ENCODE assay signal across 8 cellular contexts in genomic region chr9:121201045-121201737, GRCh38. TPM values are rescaled to one million over a fixed set of nuclear protein-coding genes. Genes with fewer than 3 reads are reported as not detected.
A peak's percentile ranks its signal among the peaks of the same experiment; 100 is the strongest.
DNase-seq lines count a peak whose midpoint lies in the region; ATAC-seq and TF ChIP-seq lines count a peak whose summit lies in the region.

No MANE protein-coding gene starts in this region.

- peak overlapping the region; percentile 69; the same call in 1 of the 2 replicates for H3K4me2 ChIP-seq in KMS-11

- ATAC-seq in GM21515 (IDR thresholded peaks at IDR 0.05; ENCODE audit: unreplicated experiment) (peak; percentile 35), natural killer cell (peak; percentile 22 to 34 (median 27))

- no peaks in the 10 kb centered on the region for H3K36me3 Mint-ChIP-seq in natural killer cell

- DNase-seq in CMK (ENCODE audit: low read depth): peak; percentile 24
- DNase-seq in activated CD8-positive, alpha-beta memory T cell treated with anti-CD3 and anti-CD28 coated beads, Interleukin-2, amount 50 U/mL, for 4 hours: peak; percentile 58
- peak; percentile 79 to 85 for DNase-seq in erythroblast (lab: John Stamatoyannopoulos, UW)
- DNase-seq in natural killer cell: peak; percentile 57
- DNase-seq in NCI-H524 treated with DMSO at 0.1 percent for 48 hours (lab: John Stamatoyannopoulos, UW): no peak

- H3K4me1 ChIP-seq in KMS-11 (ENCODE audit: low read depth, poor library complexity, severe bottlenecking) (peaks cover 44% of the 10 kb centered on the region), stomach smooth muscle (ENCODE audit: control insufficient read depth, insufficient read depth, low read length) (peaks cover 18% of the 10 kb centered on the region)

- H3K36me3 ChIP-seq in KMS-11 (ENCODE audit: insufficient read depth) (no peaks in the 10 kb centered on the region), stomach smooth muscle (ENCODE audit: control insufficient read depth in 2 of 2, insufficient read depth in 2 of 2, low read length in 2 of 2) (no peaks in the 10 kb centered on the region)

- peak overlapping the region; percentile 94 for H3K4me3 Mint-ChIP-seq in natural killer cell

- no peak overlapping the region for H3K4me3 ChIP-seq in KMS-11 (IDR thresholded peaks at IDR 0.05; ENCODE audit: insufficient read depth, low read depth, low read length)
- peak overlapping the region; percentile 73 to 89 for H3K4me3 ChIP-seq in stomach smooth muscle (ENCODE audit: low read length in 2 of 2)

- H3K9me3 ChIP-seq in stomach smooth muscle (ENCODE audit: control insufficient read depth in 2 of 2, low read length in 2 of 2): no peaks in the 10 kb centered on the region

- peaks cover 53 to 57% of the 10 kb centered on the region in 2 donors for H3K4me1 Mint-ChIP-seq in natural killer cell

- H2AFZ ChIP-seq in KMS-11 (ENCODE audit: low read depth): peak overlapping the region; percentile 61

- peaks cover 53% of the 10 kb centered on the region for H3K79me2 ChIP-seq in KMS-11 (ENCODE audit: insufficient read depth, low read depth)

- no peaks in the 10 kb centered on the region for H3K27me3 ChIP-seq in KMS-11 (ENCODE audit: insufficient read depth, low read depth)
- no peaks in the 10 kb centered on the region for H3K27me3 ChIP-seq in stomach smooth muscle (ENCODE audit: control insufficient read depth in 1 of 2, insufficient read depth in 2 of 2, low read length in 2 of 2)

- H4K20me1 ChIP-seq in KMS-11 (ENCODE audit: insufficient read depth): peaks cover 36% of the 10 kb centered on the region

- H3K9me3 Mint-ChIP-seq in natural killer cell: no peaks in the 10 kb centered on the region

- no peaks in the 10 kb centered on the region for H3K27me3 Mint-ChIP-seq in natural killer cell (ENCODE audit: low read depth in 2 of 2)

- H3K9ac ChIP-seq in KMS-11 (peak overlapping the region; percentile 71), stomach smooth muscle (ENCODE audit: low read length in 2 of 2) (peak overlapping the region; percentile 80)

- H3K27ac Mint-ChIP-seq in natural killer cell: peak overlapping the region; percentile 89 to 94

- H3K27ac ChIP-seq in KMS-11 (peak overlapping the region; percentile 71), stomach smooth muscle (ENCODE audit: low read length) (peak overlapping the region; percentile 83)

- TF ChIP-seq POLR2A in erythroblast (IDR thresholded peaks at IDR 0.05; ENCODE audit: low read length): no peak

- TF ChIP-seq CTCF in KMS-11 (conservative IDR thresholded peaks at IDR 0.05; ENCODE audit: low read depth, low read length) (no peak), natural killer cell (IDR thresholded peaks at IDR 0.05) (no peak)

- intact Hi-C loops in natural killer cell (cut with micrococcal nuclease): loop anchor here (2.0 to 5.0 kb wide), 4 partner anchors 79 to 489 kb away; partner anchors contain the start of genes CNTRL and MEGF9

RNA-seq across cellular contexts. Expression of gene RAB14, which starts 0.5 kb away (rescaled TPM):
- 10 to 100 TPM; 46.2 to 67.6 (median 57.3) TPM for total RNA-seq in natural killer cell
